8 cellular contexts compared by ENCODE assay signal in the genomic region with DNA sequence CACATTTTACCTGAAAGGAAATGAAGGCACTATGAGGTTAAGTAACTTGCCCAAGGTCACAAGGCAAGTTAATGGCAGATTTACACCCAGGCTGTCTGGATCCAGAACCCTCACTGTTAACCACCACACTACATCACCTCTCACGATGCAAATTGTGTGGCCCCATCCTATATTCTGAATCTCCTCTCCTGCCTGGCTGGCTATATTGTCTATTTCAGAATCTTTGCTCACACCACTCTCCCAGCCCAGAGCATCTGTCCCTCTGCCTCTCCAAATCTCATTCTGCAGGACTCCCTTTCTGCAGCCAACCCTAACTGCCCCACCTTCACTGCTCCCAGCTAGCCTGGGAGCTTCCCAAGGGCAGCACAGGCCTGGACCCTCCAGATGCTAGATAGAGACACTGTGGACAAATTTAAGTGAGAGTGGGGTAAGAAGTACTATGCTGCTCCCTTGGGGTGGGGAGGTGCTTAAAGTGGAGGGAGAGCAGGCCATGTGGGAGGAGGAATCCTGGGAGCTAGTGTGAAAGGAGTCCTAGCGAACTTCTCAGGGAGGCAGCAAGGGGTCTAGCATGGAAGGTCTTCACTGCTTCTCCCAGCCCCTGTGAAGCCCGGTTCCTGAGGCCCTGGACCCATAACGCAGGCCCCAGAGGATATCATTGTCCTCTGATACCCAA. TPM values are rescaled to one million over a fixed set of nuclear protein-coding genes. Genes with fewer than 3 reads are reported as not detected.
A peak's percentile ranks its signal among the peaks of the same experiment; 100 is the strongest.
DNase-seq lines count a peak whose midpoint lies in the region; ATAC-seq and TF ChIP-seq lines count a peak whose summit lies in the region.

No MANE protein-coding gene starts in this region.

- no peak overlapping the region for H2BK5ac ChIP-seq in H9 (ENCODE audit: insufficient read length, low read length)

- H3K36me3 ChIP-seq in ACC112 (ENCODE audit: insufficient read depth, low read length) (no peaks in the 10 kb centered on the region), WERI-Rb-1 (peaks cover 8% of the 10 kb centered on the region), rectal smooth muscle tissue (ENCODE audit: control insufficient read depth, insufficient read depth, low read length) (no peaks in the 10 kb centered on the region)

- no peak overlapping the region for H4K91ac ChIP-seq in H9 (ENCODE audit: insufficient read length, low read depth, low read length)

- no peak overlapping the region for H2BK20ac ChIP-seq in H9 (ENCODE audit: low read depth, low read length, poor library complexity, severe bottlenecking)

- H3K4me3 Mint-ChIP-seq in H9 = peak overlapping the region; percentile 89 to 97
- H3K4me3 Mint-ChIP-seq in glutamatergic neuron (ENCODE audit: unreplicated experiment) = peak overlapping the region; percentile 98

- H3K4me3 ChIP-seq in ACC112 (ENCODE audit: low read depth, low read length) (peak overlapping the region; percentile 85), WERI-Rb-1 (ENCODE audit: low read depth, low read length) (peak overlapping the region; percentile 96), rectal smooth muscle tissue (ENCODE audit: low read length) (peak overlapping the region; percentile 98)

- no peak overlapping the region for H2BK15ac ChIP-seq in H9 (ENCODE audit: low read depth, low read length)

- no peak overlapping the region for H2BK12ac ChIP-seq in H9 (ENCODE audit: insufficient read length, low read depth, low read length)

- no peak overlapping the region for H3K4ac ChIP-seq in H9 (ENCODE audit: low read depth, low read length)

- TF ChIP-seq CTCF in H9 (conservative IDR thresholded peaks at IDR 0.05) (no peak), WERI-Rb-1 (IDR thresholded peaks at IDR 0.05; ENCODE audit: low read depth, low read length) (no peak), glutamatergic neuron (IDR thresholded peaks at IDR 0.05; ENCODE audit: partially characterized antibody, unreplicated experiment) (no peak)

- H3K56ac ChIP-seq in H9 (ENCODE audit: insufficient read length, low read depth, low read length) = no peak overlapping the region

- H3K4me1 Mint-ChIP-seq in H9 (peaks cover 16 to 34% of the 10 kb centered on the region in 2 experiments), glutamatergic neuron (ENCODE audit: low read depth, unreplicated experiment) (peaks cover 8% of the 10 kb centered on the region)

- H3K27ac ChIP-seq in ACC112 (ENCODE audit: low read depth, low read length) (peak overlapping the region; percentile 48; the same call in 1 of the 2 replicates), H9 (ENCODE audit: insufficient read length, low read depth, low read length) (no peak overlapping the region), WERI-Rb-1 (peak overlapping the region; percentile 92), rectal smooth muscle tissue (ENCODE audit: low read depth, low read length) (peak overlapping the region; percentile 81)

- peaks cover 9% of the 10 kb centered on the region for H3K23me2 ChIP-seq in H9 (ENCODE audit: insufficient read length, low read depth, low read length, poor library complexity, severe bottlenecking)

- H3K4me2 ChIP-seq in H9 (ENCODE audit: insufficient read depth, insufficient read length, low read length) = peak overlapping the region; percentile 89

- H3K36me3 Mint-ChIP-seq in H9 (ENCODE audit: insufficient read depth in 1 of 3, low read depth in 3 of 3) (0 out of 7 replicates have a peak, but pooled peaks cover 0 to 1% (median 0%) of the 10 kb centered on the region in 3 experiments), glutamatergic neuron (ENCODE audit: unreplicated experiment) (no peaks in the 10 kb centered on the region)

- no peaks in the 10 kb centered on the region; a peak in 1 of 5 replicates for H3K9me3 Mint-ChIP-seq in H9
- H3K9me3 Mint-ChIP-seq in glutamatergic neuron (ENCODE audit: unreplicated experiment) = peaks cover 7% of the 10 kb centered on the region

- no peak overlapping the region for H3T11ph ChIP-seq in H9 (ENCODE audit: low read length)

- DNase-seq in H9 (no peak), WERI-Rb-1 (peak; percentile 50), glutamatergic neuron (no peak), NCI-H345 treated with DMSO at 0.1 percent for 48 hours (lab: John Stamatoyannopoulos, UW; ENCODE audit: unreplicated experiment) (no peak)
- DNase-seq in activated CD4-positive, CD25-positive, alpha-beta regulatory T cell treated with anti-CD3 and anti-CD28 coated beads, Interleukin-2, amount 50 U/mL, for 72 hours = no peak

- H3K23ac ChIP-seq in H9 (ENCODE audit: insufficient read length, low read depth, low read length) = no peak overlapping the region

- no peak overlapping the region for H2AK5ac ChIP-seq in H9 (ENCODE audit: insufficient read length, low read length)

- no peaks in the 10 kb centered on the region for H3K79me1 ChIP-seq in H9 (ENCODE audit: insufficient read depth, low read depth, low read length, poor library complexity, severe bottlenecking)

- no peaks in the 10 kb centered on the region for H4K20me1 ChIP-seq in H9 (ENCODE audit: control insufficient read depth, insufficient read depth, insufficient read length)

- H3K9ac ChIP-seq in H9 (ENCODE audit: extremely low read depth, insufficient read length, low read length) = peak overlapping the region; percentile 91
- peak overlapping the region; percentile 96 for H3K9ac ChIP-seq in rectal smooth muscle tissue (ENCODE audit: low read length)

- no peak overlapping the region for H2BK120ac ChIP-seq in H9 (ENCODE audit: low read depth, low read length, poor library complexity, severe bottlenecking)

- peak overlapping the region; percentile 71; the same call in 1 of the 2 replicates for H3K14ac ChIP-seq in H9 (ENCODE audit: insufficient read depth, low read length)

- H3K27me3 Mint-ChIP-seq in H9 (ENCODE audit: low read depth) = peaks cover 46% of the 10 kb centered on the region
- peaks cover 13% of the 10 kb centered on the region for H3K27me3 Mint-ChIP-seq in glutamatergic neuron (ENCODE audit: unreplicated experiment)

- peaks cover 16% of the 10 kb centered on the region for H3K4me1 ChIP-seq in ACC112 (ENCODE audit: control insufficient read depth, insufficient read depth, low read length, unreplicated experiment)
- H3K4me1 ChIP-seq in H9 (ENCODE audit: insufficient read depth, low read length) = peaks cover 5% of the 10 kb centered on the region; the same call in 1 of the 2 replicates
- H3K4me1 ChIP-seq in rectal smooth muscle tissue (ENCODE audit: control insufficient read depth, insufficient read depth, low read length) = peaks cover 7% of the 10 kb centered on the region

- no peak for ATAC-seq in GM21381 (IDR thresholded peaks at IDR 0.05; ENCODE audit: unreplicated experiment)

- H2AFZ ChIP-seq in ACC112 (ENCODE audit: low read length, unreplicated experiment) = peak overlapping the region; percentile 44
- no peak overlapping the region for H2AFZ ChIP-seq in H9 (ENCODE audit: low read length)

- H3K9me3 ChIP-seq in H9 (ENCODE audit: control insufficient read depth, low read depth, low read length) = no peaks in the 10 kb centered on the region
- H3K9me3 ChIP-seq in WERI-Rb-1 (ENCODE audit: severe bottlenecking) = no peaks in the 10 kb centered on the region

- WGBS in H9 (ENCODE audit: extremely low coverage, insufficient read length, low lambda C conversion rate) = no CpG with 5 or more reads among the region's 4 CpGs

- no peak overlapping the region for H4K8ac ChIP-seq in H9 (replicated peaks; ENCODE audit: insufficient read length, low read depth, low read length)

- H3K79me2 ChIP-seq in ACC112 (ENCODE audit: control insufficient read depth, insufficient read depth, low read length, unreplicated experiment) = peaks cover 25% of the 10 kb centered on the region
- H3K79me2 ChIP-seq in H9 (ENCODE audit: insufficient read depth, low read length) = no peaks in the 10 kb centered on the region

- no peak overlapping the region for H4K5ac ChIP-seq in H9 (ENCODE audit: insufficient read length, low read depth, low read length)

- H3K27me3 ChIP-seq in ACC112 (ENCODE audit: insufficient read depth, low read length) = no peaks in the 10 kb centered on the region
- peaks cover 27% of the 10 kb centered on the region; the same call in 1 of the 2 replicates for H3K27me3 ChIP-seq in H9 (ENCODE audit: insufficient read depth, low read length)
- H3K27me3 ChIP-seq in WERI-Rb-1 (ENCODE audit: insufficient read depth, low read depth, severe bottlenecking) = no peaks in the 10 kb centered on the region
- no peaks in the 10 kb centered on the region for H3K27me3 ChIP-seq in rectal smooth muscle tissue (ENCODE audit: control insufficient read depth, insufficient read depth, low read length)

- H3K18ac ChIP-seq in H9 (ENCODE audit: insufficient read length, low read depth, low read length) = peak overlapping the region; percentile 76

- H3K27ac Mint-ChIP-seq in H9 (peak overlapping the region; percentile 33 to 94 (median 68); a peak in 6 of 7 replicates), glutamatergic neuron (ENCODE audit: unreplicated experiment) (peak overlapping the region; percentile 97)

RNA-seq across cellular contexts. Expression of gene CUEDC2, which starts 0.8 kb away (rescaled TPM):
- total RNA-seq in H9 (2021) (41.2 and 43.0 TPM in 2 replicates), glutamatergic neuron (ENCODE audit: unreplicated experiment) (104 TPM)

RNA-seq across cellular contexts. Expression of gene FBXL15, which starts 11.0 kb away (rescaled TPM):
- total RNA-seq in H9 (2021) = 8.4 and 9.1 TPM in 2 replicates
- 23.4 TPM for total RNA-seq in glutamatergic neuron (ENCODE audit: unreplicated experiment)

RNA-seq across cellular contexts. Expression of gene PSD, which starts 13.0 kb away (rescaled TPM):
- total RNA-seq in H9 (2021) (3.4 and 3.6 TPM in 2 replicates), glutamatergic neuron (ENCODE audit: unreplicated experiment) (88.5 TPM)

RNA-seq across cellular contexts. Expression of gene C10orf95, which starts 19.8 kb away (rescaled TPM):
- total RNA-seq in H9 (2021) (not detected in 2 replicates), glutamatergic neuron (ENCODE audit: unreplicated experiment) (not detected)

RNA-seq across cellular contexts. Expression of gene NFKB2, which starts 36.1 kb away (rescaled TPM):
- total RNA-seq in H9 (2021) = 21.0 and 23.7 TPM in 2 replicates
- 7.5 TPM for total RNA-seq in glutamatergic neuron (ENCODE audit: unreplicated experiment)

Comparison
In these comparisons a context has a peak if more than half of its experiments do, and no peak if none do; other contexts are left out.
1. RNA of gene PSD, which starts 13.0 kb away (total RNA-seq): 88.5 TPM in glutamatergic neuron (single experiment); 3.4 to 3.6 TPM in H9; every median in the first group is over 10 times any median in the second.
2. Peak in every context shown above with its lines, with median percentiles within 50 percentile points of each other: H3K4me3 ChIP-seq.